15 cellular contexts compared by ENCODE assay signal in the genomic region with DNA sequence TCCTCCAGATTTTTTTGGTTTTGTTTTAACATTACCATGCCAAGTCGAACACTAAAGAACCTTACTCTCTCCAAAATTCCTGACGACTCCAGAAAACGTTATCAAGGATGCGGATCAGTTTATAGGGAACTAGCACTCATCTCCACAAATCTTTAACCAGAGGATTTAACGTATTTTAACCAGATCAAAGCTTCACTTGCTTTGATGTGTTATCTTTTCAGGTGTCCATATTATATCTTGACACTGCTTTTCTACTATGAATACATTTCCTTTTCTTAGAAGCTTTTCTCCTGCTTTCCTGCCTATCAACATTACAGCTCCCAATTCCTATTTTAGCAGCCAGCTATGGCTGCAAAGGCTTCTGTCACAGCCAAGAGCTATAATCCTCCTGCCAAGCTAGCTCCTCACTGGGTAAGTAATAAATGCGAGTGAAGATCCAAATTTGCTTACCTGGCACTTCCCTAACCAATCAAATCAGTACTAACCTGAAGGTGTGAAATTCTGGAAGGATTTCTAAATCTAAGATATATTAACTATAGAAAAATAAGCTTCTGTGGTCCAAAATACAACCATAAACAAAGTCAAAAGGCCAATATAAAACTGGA.
"Had no signal": no experiment of that assay in that cellular context is flagged by ENCODE, and none has a peak within 500 bp of the region (broad histone marks: within the 10 kb centered on the region; RNA-seq: fewer than 3 reads in every experiment).

No MANE protein-coding gene starts in this region.

- H3K36me3 ChIP-seq: colonic mucosa had no signal

- ATAC-seq: activated CD8-positive, alpha-beta memory T cell treated with anti-CD3 and anti-CD28 coated beads, Interleukin-2, amount 10 ng/mL, durations not matched to agents 7 days and 5 days; activated T-cell treated with anti-CD3 and anti-CD28 coated beads, Interleukin-2, amount 50 U/mL, for 4 hours; lower lobe of right lung; natural killer cell; stimulated activated naive CD8-positive, alpha-beta T cell treated with anti-CD3 and anti-CD28 coated beads, Interleukin-15, Interleukin-2, amounts not matched to agents 100 U/mL and 50 U/mL, for 24 hours had no signal

- H3K4me3 Mint-ChIP-seq: activated CD8-positive, alpha-beta memory T cell treated with anti-CD3 and anti-CD28 coated beads, Interleukin-2, amount 10 ng/mL, durations not matched to agents 7 days and 5 days; activated naive CD8-positive, alpha-beta T cell; activated T-cell treated with anti-CD3 and anti-CD28 coated beads, Interleukin-2, amount 50 U/mL, for 4 hours; natural killer cell; T-helper 2 cell treated with Interferon-gamma antibody and Interleukin-4, amounts not matched to agents 5 μg/mL and 100 μg/mL, for 36 hours had no signal

- H3K4me3 ChIP-seq: colonic mucosa, heart right ventricle, lower lobe of right lung, testis had no signal

- H3K4me1 ChIP-seq: colonic mucosa had no signal

- H3K36me3 Mint-ChIP-seq: natural killer cell had no signal

- H3K4me1 Mint-ChIP-seq: natural killer cell had no signal

- H3K9me3 ChIP-seq: colonic mucosa, lower lobe of right lung, testis had no signal

- H3K27ac ChIP-seq: colonic mucosa, lower lobe of right lung, testis had no signal

- H3K27me3 Mint-ChIP-seq: activated CD8-positive, alpha-beta memory T cell treated with anti-CD3 and anti-CD28 coated beads, Interleukin-2, amount 10 ng/mL, durations not matched to agents 7 days and 5 days; activated naive CD8-positive, alpha-beta T cell had no signal

- H3K9me3 Mint-ChIP-seq: activated T-cell treated with anti-CD3 and anti-CD28 coated beads, Interleukin-2, amount 50 U/mL, for 4 hours; natural killer cell; T-helper 2 cell treated with Interferon-gamma antibody and Interleukin-4, amounts not matched to agents 5 μg/mL and 100 μg/mL, for 36 hours had no signal

- H3K27me3 ChIP-seq: colonic mucosa, heart right ventricle, testis had no signal

- DNase-seq: activated CD4-positive, alpha-beta T cell treated with anti-CD3 and anti-CD28 coated beads, Interleukin-2, amount 50 U/mL, for 48 hours; activated CD4-positive, CD25-positive, alpha-beta regulatory T cell treated with anti-CD3 and anti-CD28 coated beads, Interleukin-2, amount 50 U/mL, for 72 hours; activated CD8-positive, alpha-beta memory T cell treated with anti-CD3 and anti-CD28 coated beads, Interleukin-2, amount 10 ng/mL, durations not matched to agents 7 days and 5 days; activated effector memory CD4-positive, alpha-beta T cell treated with anti-CD3 and anti-CD28 coated beads, Interleukin-2, amount 50 U/mL, for 16 hours; activated T-cell treated with anti-CD3 and anti-CD28 coated beads, Interleukin-2, amount 50 U/mL, for 4 hours; colonic mucosa; effector CD8-positive, alpha-beta T cell; heart right ventricle; lower lobe of right lung; natural killer cell; stimulated activated CD4-positive, alpha-beta T cell treated with anti-CD3 and anti-CD28 coated beads, Interleukin-2, amount 100 ng/mL, for 48 hours; stimulated activated naive CD8-positive, alpha-beta T cell treated with anti-CD3 and anti-CD28 coated beads, Interleukin-15, Interleukin-2, amounts not matched to agents 100 U/mL and 50 U/mL, for 24 hours; testis had no signal

- H3K27ac Mint-ChIP-seq: activated CD8-positive, alpha-beta memory T cell treated with anti-CD3 and anti-CD28 coated beads, Interleukin-2, amount 10 ng/mL, durations not matched to agents 7 days and 5 days; activated naive CD8-positive, alpha-beta T cell; natural killer cell; T-helper 2 cell treated with Interferon-gamma antibody and Interleukin-4, amounts not matched to agents 5 μg/mL and 100 μg/mL, for 36 hours had no signal
